In genomic region chr2:109021895-109022300, GRCh38 we compare ENCODE assay signal across 31 cellular contexts. TPM values are rescaled to one million over a fixed set of nuclear protein-coding genes. Genes with fewer than 3 reads are reported as not detected.
"Had no signal": no experiment of that assay in that cellular context is flagged by ENCODE, and none has a peak within 500 bp of the region (broad histone marks: within the 10 kb centered on the region; RNA-seq: fewer than 3 reads in every experiment).

No MANE protein-coding gene starts in this region.

- H3K4me3 ChIP-seq: ascending aorta, body of pancreas had no signal

- DNase-seq: activated B cell treated with CpG ODN at 0.5 μM for 24 hours; activated CD4-positive, alpha-beta T cell treated with anti-CD3 and anti-CD28 coated beads for 1 hour; activated CD4-positive, alpha-beta T cell treated with anti-CD3 and anti-CD28 coated beads, Interleukin-2, amount 10 ng/mL, durations not matched to agents 24 days and 14 days; activated CD4-positive, alpha-beta T cell treated with anti-CD3 and anti-CD28 coated beads, Interleukin-2, amount 50 U/mL, for 48 hours; activated CD8-positive, alpha-beta memory T cell treated with anti-CD3 and anti-CD28 coated beads, Interleukin-2, amount 10 ng/mL, durations not matched to agents 7 days and 5 days; activated effector memory CD4-positive, alpha-beta T cell treated with anti-CD3 and anti-CD28 coated beads, Interleukin-2, amount 50 U/mL, for 16 hours; activated naive CD4-positive, alpha-beta T cell treated with Interleukin-2 at 50 U/mL for 16 hours; activated naive CD8-positive, alpha-beta T cell treated with anti-CD3 and anti-CD28 coated beads, Interleukin-2, amount 50 U/mL, for 24 hours; activated T-cell treated with anti-CD3 and anti-CD28 coated beads, Interleukin-2, amount 50 U/mL, for 4 hours; amniotic stem cell; body of pancreas; KG1; NCI-H1092; NCI-H1417; NCI-H1694; NCI-H2029; NCI-H2107; NCI-H2171 treated with DMSO at 0.1 percent for 48 hours; NCI-H345; NCI-H510A; NCI-H526 treated with DMSO at 0.1 percent for 48 hours; NCI-H82; RPMI8226; SHP77 treated with DMSO at 0.1 percent for 48 hours; T-helper 17 cell; T-helper 9 cell had no signal

- H3K4me3 Mint-ChIP-seq: activated B cell treated with CpG ODN at 0.5 μM for 24 hours; activated CD4-positive, alpha-beta T cell treated with anti-CD3 and anti-CD28 coated beads, Interleukin-2, amount 10 ng/mL, durations not matched to agents 24 days and 14 days; activated CD8-positive, alpha-beta memory T cell treated with anti-CD3 and anti-CD28 coated beads, Interleukin-2, amount 10 ng/mL, durations not matched to agents 7 days and 5 days; activated naive CD8-positive, alpha-beta T cell treated with anti-CD3 and anti-CD28 coated beads, Interleukin-2, amount 50 U/mL, for 24 hours; activated T-cell treated with anti-CD3 and anti-CD28 coated beads, Interleukin-2, amount 50 U/mL, for 4 hours; T-helper 17 cell had no signal

- H3K9me3 Mint-ChIP-seq: activated B cell treated with CpG ODN at 0.5 μM for 24 hours; activated CD4-positive, alpha-beta T cell treated with anti-CD3 and anti-CD28 coated beads, Interleukin-2, amount 10 ng/mL, durations not matched to agents 24 days and 14 days; activated naive CD4-positive, alpha-beta T cell treated with anti-CD3 and anti-CD28 coated beads, Interleukin-2, amount 50 U/mL, for 72 hours; activated naive CD8-positive, alpha-beta T cell treated with anti-CD3 and anti-CD28 coated beads, Interleukin-2, amount 50 U/mL, for 24 hours; activated T-cell treated with anti-CD3 and anti-CD28 coated beads, Interleukin-2, amount 50 U/mL, for 4 hours had no signal

- FAIRE-seq: bronchial epithelial cell had no signal

- H3K27ac Mint-ChIP-seq: activated B cell treated with CpG ODN at 0.5 μM for 24 hours; activated CD4-positive, alpha-beta T cell treated with anti-CD3 and anti-CD28 coated beads, Interleukin-2, amount 10 ng/mL, durations not matched to agents 24 days and 14 days; activated CD8-positive, alpha-beta memory T cell treated with anti-CD3 and anti-CD28 coated beads, Interleukin-2, amount 10 ng/mL, durations not matched to agents 7 days and 5 days; activated naive CD8-positive, alpha-beta T cell treated with anti-CD3 and anti-CD28 coated beads, Interleukin-2, amount 50 U/mL, for 24 hours had no signal

- H3K27me3 ChIP-seq: ascending aorta, body of pancreas had no signal

- H3K27ac ChIP-seq: ascending aorta, body of pancreas had no signal

- H3K27me3 Mint-ChIP-seq: activated CD8-positive, alpha-beta memory T cell treated with anti-CD3 and anti-CD28 coated beads, Interleukin-2, amount 10 ng/mL, durations not matched to agents 7 days and 5 days; activated naive CD8-positive, alpha-beta T cell treated with anti-CD3 and anti-CD28 coated beads, Interleukin-2, amount 50 U/mL, for 24 hours had no signal

- H3K36me3 ChIP-seq: ascending aorta had no signal

- ATAC-seq: activated CD8-positive, alpha-beta memory T cell treated with anti-CD3 and anti-CD28 coated beads, Interleukin-2, amount 10 ng/mL, durations not matched to agents 7 days and 5 days; activated naive CD4-positive, alpha-beta T cell treated with anti-CD3 and anti-CD28 coated beads, Interleukin-2, amount 50 U/mL, for 72 hours; activated naive CD8-positive, alpha-beta T cell treated with anti-CD3 and anti-CD28 coated beads, Interleukin-2, amount 50 U/mL, for 24 hours; activated T-cell treated with anti-CD3 and anti-CD28 coated beads, Interleukin-2, amount 50 U/mL, for 4 hours; body of pancreas; Panc1; T-helper 17 cell had no signal

- H3K9me3 ChIP-seq: ascending aorta, body of pancreas had no signal

- H3K4me1 ChIP-seq: ascending aorta, body of pancreas had no signal

- H3K36me3 Mint-ChIP-seq: activated CD8-positive, alpha-beta memory T cell treated with anti-CD3 and anti-CD28 coated beads, Interleukin-2, amount 10 ng/mL, durations not matched to agents 7 days and 5 days; activated naive CD4-positive, alpha-beta T cell treated with anti-CD3 and anti-CD28 coated beads, Interleukin-2, amount 50 U/mL, for 72 hours had no signal

- H3K4me1 Mint-ChIP-seq: activated B cell treated with CpG ODN at 0.5 μM for 24 hours; activated CD8-positive, alpha-beta memory T cell treated with anti-CD3 and anti-CD28 coated beads, Interleukin-2, amount 10 ng/mL, durations not matched to agents 7 days and 5 days had no signal

RNA-seq across cellular contexts. Expression of gene EDAR, which starts 32.9 kb away (rescaled TPM):
- total RNA-seq: activated B cell treated with CpG ODN at 0.5 μM for 24 hours; activated CD8-positive, alpha-beta memory T cell treated with anti-CD3 and anti-CD28 coated beads, Interleukin-2, amount 10 ng/mL, durations not matched to agents 7 days and 5 days; ascending aorta; body of pancreas; OCI-LY7 had no signal
